In genomic region chr9:22117511-22118388, GRCh38 we compare ENCODE assay signal across 10 cellular contexts.
DNase-seq lines count a peak whose midpoint lies in the region; ATAC-seq, FAIRE-seq and TF ChIP-seq lines count a peak whose summit lies in the region.
"Had no signal": no experiment of that assay in that cellular context is flagged by ENCODE, and none has a peak within 500 bp of the region (broad histone marks: within the 10 kb centered on the region; RNA-seq: fewer than 3 reads in every experiment).

No MANE protein-coding gene starts in this region.

- H2BK15ac ChIP-seq in H1 (ENCODE audit: low read length), result 0 out of 2 replicates have a peak overlapping the region, but pooled peaks have one; percentile 20

- no peak overlapping the region for H2BK120ac ChIP-seq in H1 (replicated peaks; ENCODE audit: low read depth, low read length)

- TF ChIP-seq POLR2A in H1 (IDR thresholded peaks at IDR 0.05; ENCODE audit: control extremely low read depth in 1 of 2, low read depth in 2 of 2, low read length in 2 of 2) (no peak), upper lobe of left lung (IDR thresholded peaks at IDR 0.05) (no peak)

- H4K91ac ChIP-seq in H1 (replicated peaks; ENCODE audit: insufficient read length, low read length), result no peak overlapping the region

- TF ChIP-seq EP300 in H1 (IDR thresholded peaks at IDR 0.05; ENCODE audit: borderline replicate concordance in 1 of 2, low read depth in 2 of 2, low read length in 2 of 2), result no peak
- peak in 1 of 4 donors; percentile 24 for TF ChIP-seq EP300 in upper lobe of left lung (IDR thresholded peaks at IDR 0.05)

- peak overlapping the region; percentile 20 for H3K27ac Mint-ChIP-seq in activated naive CD4-positive, alpha-beta T cell treated with anti-CD3 and anti-CD28 coated beads, Interleukin-2, amount 10 ng/mL, durations not matched to agents 7 days and 5 days

- no peak for TF ChIP-seq CTCF in H1 (IDR thresholded peaks at IDR 0.05; ENCODE audit: control extremely low read depth in 1 of 3, insufficient read depth in 1 of 3, low read depth in 1 of 3, low read length in 3 of 3)
- no peak for TF ChIP-seq CTCF in upper lobe of left lung (IDR thresholded peaks at IDR 0.05)

- peak overlapping the region in 1 of 4 experiments; percentile 2; a peak in 1 of 8 replicates for H3K4me3 ChIP-seq in H1 (ENCODE audit: extremely low read depth in 1 of 4, insufficient read depth in 2 of 4, low read depth in 3 of 4, low read length in 4 of 4)
- no peak overlapping the region for H3K4me3 ChIP-seq in upper lobe of left lung

- no peak overlapping the region for H3K23ac ChIP-seq in H1 (ENCODE audit: insufficient read length)

- CTCF ChIA-PET in activated naive CD4-positive, alpha-beta T cell treated with anti-CD3 and anti-CD28 coated beads, Interleukin-2, amount 10 ng/mL, durations not matched to agents 7 days and 5 days (lab: Charles Lee), result interaction anchor here (1.1 to 2.7 kb wide), 4 partner anchors 8 to 121 kb away, joined by 3 to 11 read pairs (median 4); no protein-coding TSS in a partner anchor
- CTCF ChIA-PET in H1 (lab: Charles Lee; ENCODE audit: partially characterized antibody), result interaction anchor here (0.9 to 4.3 kb wide), 18 partner anchors 12 to 314 kb away, joined by 3 to 32 read pairs (median 4); no protein-coding TSS in a partner anchor

- H3K4me2 ChIP-seq in H1 (ENCODE audit: insufficient read depth in 1 of 2, low read depth in 2 of 2, low read length in 2 of 2), result peak overlapping the region; percentile 24 to 55

- 0 out of 2 replicates have a peak overlapping the region, but pooled peaks have one; percentile 3 for H2BK12ac ChIP-seq in H1 (ENCODE audit: low read depth, low read length)

- TF ChIP-seq RAD21 in H1 (IDR thresholded peaks at IDR 0.05 in 1 of 2, conservative IDR thresholded peaks at IDR 0.05 in 1 of 2; ENCODE audit: low read depth in 2 of 2, low read length in 2 of 2), result no peak; a peak in 1 of 4 replicates

- no peak overlapping the region for H3K9ac ChIP-seq in H1 (replicated peaks in 1 of 4; ENCODE audit: extremely low read depth in 1 of 4, low read depth in 3 of 4, low read length in 3 of 4)

- H4K20me1 ChIP-seq in H1 (replicated peaks in 1 of 2; ENCODE audit: control insufficient read depth in 1 of 2, insufficient read depth in 2 of 2, low read length in 2 of 2), result no peaks in the 10 kb centered on the region

- no peak overlapping the region for H3K14ac ChIP-seq in H1 (ENCODE audit: insufficient read length)

- no peak for FAIRE-seq in H1 (lab: Jason Lieb, UNC)

- H3K79me1 ChIP-seq in H1 (ENCODE audit: low read depth, low read length), result no peaks in the 10 kb centered on the region

- H3K23me2 ChIP-seq in H1 (ENCODE audit: low read depth, low read length), result no peaks in the 10 kb centered on the region

- H2BK5ac ChIP-seq in H1 (ENCODE audit: low read depth, low read length), result no peak overlapping the region

- H3K27me3 ChIP-seq in H1 (replicated peaks in 1 of 4; ENCODE audit: control insufficient read depth in 3 of 4, extremely low read depth in 1 of 4, insufficient read depth in 3 of 4, low read length in 3 of 4) (no peaks in the 10 kb centered on the region; a peak in 1 of 7 replicates), upper lobe of left lung (no peaks in the 10 kb centered on the region)

- POLR2A ChIA-PET in H1 (lab: Charles Lee; ENCODE audit: partially characterized antibody), result interaction anchor here (1.0 to 1.3 kb wide), 2 partner anchors 34 to 109 kb away, joined by 3 to 4 read pairs; partner anchors contain the start of gene CDKN2B

- DNase-seq in activated naive CD4-positive, alpha-beta T cell treated with anti-CD3 and anti-CD28 coated beads, Interleukin-2, amount 10 ng/mL, durations not matched to agents 7 days and 5 days, result no peak
- DNase-seq in activated naive CD4-positive, alpha-beta T cell treated with anti-CD3 and anti-CD28 coated beads, Interleukin-2, amount 50 U/mL, for 16 hours, result no peak
- DNase-seq in H1 (ENCODE audit: low read depth in 1 of 2, low spot score in 2 of 2) (peak in 1 of 2 experiments; percentile 49), medulla oblongata (ENCODE audit: extremely low spot score) (peak; percentile 3), upper lobe of left lung (peak in 1 of 2 donors; percentile 48), COR-L47 (lab: John Stamatoyannopoulos, UW) (no peak), NCI-H1048 (lab: John Stamatoyannopoulos, UW) (no peak)
- DNase-seq: activated CD4-positive, CD25-positive, alpha-beta regulatory T cell; NCI-H524 treated with DMSO at 0.1 percent for 48 hours had no signal

- no peak overlapping the region for H3K4me3 Mint-ChIP-seq in activated naive CD4-positive, alpha-beta T cell treated with anti-CD3 and anti-CD28 coated beads, Interleukin-2, amount 10 ng/mL, durations not matched to agents 7 days and 5 days

- peak overlapping the region; percentile 77 for H2AFZ ChIP-seq in H1 (ENCODE audit: low read length)

- peak; percentile 68 to 84 for ATAC-seq in upper lobe of left lung (ENCODE audit: low FRiP score in 2 of 2)
- no peak for ATAC-seq in GM19395 (IDR thresholded peaks at IDR 0.05; ENCODE audit: unreplicated experiment)

- H3K18ac ChIP-seq in H1 (ENCODE audit: extremely low read depth, low read length), result peak overlapping the region; percentile 49; the same call in 1 of the 2 replicates

- H4K8ac ChIP-seq in H1 (ENCODE audit: extremely low read depth, insufficient read depth, low read length), result no peak overlapping the region

- WGBS in H1 (ENCODE audit: extremely low coverage in 1 of 2, insufficient coverage in 1 of 2, insufficient read length in 1 of 2, insufficient replicate concordance in 2 of 2, low coverage in 1 of 2, low lambda C conversion rate in 2 of 2, missing lambda C conversion rate in 1 of 2), 2 experiments, result 27% methylated on average over 9 of the region's 9 CpGs; no CpG with 5 or more reads in 1 of the 2 experiments
- WGBS in upper lobe of left lung, 2 donors, result 30 to 40% methylated on average over 9 of the region's 9 CpGs

- peaks cover 5% of the 10 kb centered on the region for H3K9me3 Mint-ChIP-seq in activated naive CD4-positive, alpha-beta T cell treated with anti-CD3 and anti-CD28 coated beads, Interleukin-2, amount 10 ng/mL, durations not matched to agents 7 days and 5 days

- no peak overlapping the region for H3K4ac ChIP-seq in H1 (replicated peaks; ENCODE audit: insufficient read length, low read depth, low read length)

- H4K5ac ChIP-seq in H1 (ENCODE audit: insufficient read length, low read depth, low read length), result no peak overlapping the region

- peaks cover 22% of the 10 kb centered on the region for H3K36me3 Mint-ChIP-seq in activated naive CD4-positive, alpha-beta T cell treated with anti-CD3 and anti-CD28 coated beads, Interleukin-2, amount 10 ng/mL, durations not matched to agents 7 days and 5 days

- H3K27ac ChIP-seq in H1 (ENCODE audit: low read depth, low read length), result no peak overlapping the region
- peak overlapping the region; percentile 31 to 72 (median 58) for H3K27ac ChIP-seq in upper lobe of left lung

- no peak overlapping the region for H3K56ac ChIP-seq in H1 (replicated peaks; ENCODE audit: insufficient read length, low read depth, low read length)

- no peaks in the 10 kb centered on the region for H3K9me3 ChIP-seq in H1 (ENCODE audit: insufficient read depth in 2 of 2, low read depth in 1 of 2, low read length in 1 of 2)
- no peaks in the 10 kb centered on the region for H3K9me3 ChIP-seq in upper lobe of left lung

- no peak overlapping the region for H2AK5ac ChIP-seq in H1 (ENCODE audit: low read depth, low read length)

- peaks cover 35% of the 10 kb centered on the region for H3K4me1 Mint-ChIP-seq in activated naive CD4-positive, alpha-beta T cell treated with anti-CD3 and anti-CD28 coated beads, Interleukin-2, amount 10 ng/mL, durations not matched to agents 7 days and 5 days

- H3K4me1 ChIP-seq in H1 (replicated peaks in 1 of 4; ENCODE audit: control insufficient read depth in 3 of 4, insufficient read depth in 4 of 4, low read length in 3 of 4) (peaks cover 2 to 8% (median 6%) of the 10 kb centered on the region in 4 experiments; a peak in 5 of 7 replicates), upper lobe of left lung (peaks cover 8 to 22% (median 10%) of the 10 kb centered on the region in 4 donors)

- no peaks in the 10 kb centered on the region for H3K79me2 ChIP-seq in H1 (ENCODE audit: control insufficient read depth in 1 of 2, insufficient read depth in 2 of 2, low read length in 2 of 2)

- H3K36me3 ChIP-seq in H1 (ENCODE audit: control insufficient read depth in 2 of 4, insufficient read depth in 4 of 4, low read length in 3 of 4), result no peaks in the 10 kb centered on the region
- H3K36me3 ChIP-seq in upper lobe of left lung, result no peaks in the 10 kb centered on the region

- no peak overlapping the region; the same call in 1 of the 2 replicates for H2BK20ac ChIP-seq in H1 (ENCODE audit: low read length)

- peaks cover 30% of the 10 kb centered on the region for H3K27me3 Mint-ChIP-seq in activated naive CD4-positive, alpha-beta T cell treated with anti-CD3 and anti-CD28 coated beads, Interleukin-2, amount 10 ng/mL, durations not matched to agents 7 days and 5 days

TF ChIP-seq in H1, 55 proteins besides CTCF, POLR2A, EP300 and RAD21:
- TF ChIP-seq KDM1A (IDR thresholded peaks at IDR 0.05; ENCODE audit: borderline replicate concordance, low read length) (no peak), TBP (IDR thresholded peaks at IDR 0.05; ENCODE audit: low read depth, low read length) (no peak), ASH2L (IDR thresholded peaks at IDR 0.05; ENCODE audit: low read length) (peak; percentile 27), SP2 (IDR thresholded peaks at IDR 0.05; ENCODE audit: low read length) (no peak)
